ENCODE assay signal across 8 cellular contexts in genomic region chr1:231625975-231626534, GRCh38. TPM values are rescaled to one million over a fixed set of nuclear protein-coding genes. Genes with fewer than 3 reads are reported as not detected.
DNase-seq lines count a peak whose midpoint lies in the region; ATAC-seq and TF ChIP-seq lines count a peak whose summit lies in the region.

No MANE protein-coding gene starts in this region.

- no peaks in the 10 kb centered on the region for H3K36me3 Mint-ChIP-seq in activated T-cell treated with anti-CD3 and anti-CD28 coated beads, Interleukin-2, amount 50 U/mL, for 4 hours (ENCODE audit: insufficient read depth)
- no peaks in the 10 kb centered on the region for H3K36me3 Mint-ChIP-seq in activated naive CD4-positive, alpha-beta T cell treated with anti-CD3 and anti-CD28 coated beads, Interleukin-2, amount 50 U/mL, for 72 hours

- no peaks in the 10 kb centered on the region for H3K9me3 Mint-ChIP-seq in activated T-cell treated with anti-CD3 and anti-CD28 coated beads, Interleukin-2, amount 50 U/mL, for 4 hours
- H3K9me3 Mint-ChIP-seq in activated naive CD4-positive, alpha-beta T cell treated with anti-CD3 and anti-CD28 coated beads, Interleukin-2, amount 50 U/mL, for 72 hours: no peaks in the 10 kb centered on the region

- H3K9me3 ChIP-seq in liver (ENCODE audit: control insufficient read depth in 4 of 4, low read length in 3 of 4) (no peaks in the 10 kb centered on the region), tibial nerve (no peaks in the 10 kb centered on the region)

- H3K9ac ChIP-seq in liver (ENCODE audit: low read depth in 1 of 2, low read length in 2 of 2): no peak overlapping the region

- peaks cover 6% of the 10 kb centered on the region for H3K27me3 Mint-ChIP-seq in activated T-cell treated with anti-CD3 and anti-CD28 coated beads, Interleukin-2, amount 50 U/mL, for 4 hours (ENCODE audit: low read depth)

- 19% methylated on average over 7 of the region's 7 CpGs for WGBS in liver
- 12 to 16% methylated on average over 7 of the region's 7 CpGs for WGBS in tibial nerve, 2 donors

- no peak for DNase-seq in activated T-cell treated with anti-CD3 and anti-CD28 coated beads, Interleukin-2, amount 50 U/mL, for 4 hours
- DNase-seq in activated T-cell treated with anti-CD3 and anti-CD28 coated beads for 4 hours (no peak), tibial nerve (ENCODE audit: low spot score in 2 of 2) (no peak), cerebellar nuclear complex (lab: John Stamatoyannopoulos, UW) (no peak), ACHN (no peak), NK-92 (lab: John Stamatoyannopoulos, UW; ENCODE audit: unreplicated experiment) (no peak)
- no peak for DNase-seq in activated naive CD4-positive, alpha-beta T cell treated with anti-CD3 and anti-CD28 coated beads, Interleukin-2, amount 50 U/mL, for 72 hours (ENCODE audit: low spot score in 2 of 2)

- H3K27me3 ChIP-seq in liver (ENCODE audit: control insufficient read depth in 4 of 4, insufficient read depth in 4 of 4, low read length in 3 of 4) (no peaks in the 10 kb centered on the region), tibial nerve (no peaks in the 10 kb centered on the region)

- H3K4me1 ChIP-seq in liver (ENCODE audit: control insufficient read depth in 4 of 4, insufficient read depth in 4 of 4, low read length in 3 of 4) (peaks cover 0 to 20% (median 11%) of the 10 kb centered on the region in 4 donors), tibial nerve (peaks cover 0 to 49% (median 14%) of the 10 kb centered on the region in 4 donors)

- H3K4me1 Mint-ChIP-seq in activated T-cell treated with anti-CD3 and anti-CD28 coated beads, Interleukin-2, amount 50 U/mL, for 4 hours (ENCODE audit: low read depth): peaks cover 32% of the 10 kb centered on the region

- peak overlapping the region; percentile 91 for H3K4me3 Mint-ChIP-seq in activated T-cell treated with anti-CD3 and anti-CD28 coated beads, Interleukin-2, amount 50 U/mL, for 4 hours

- no peak for TF ChIP-seq POLR2A in tibial nerve (IDR thresholded peaks at IDR 0.05)

- H3K27ac Mint-ChIP-seq in activated naive CD4-positive, alpha-beta T cell treated with anti-CD3 and anti-CD28 coated beads, Interleukin-2, amount 50 U/mL, for 72 hours: peak overlapping the region; percentile 42 to 94

- no peaks in the 10 kb centered on the region for H3K36me3 ChIP-seq in liver (ENCODE audit: control insufficient read depth in 4 of 4, insufficient read depth in 3 of 4, low read depth in 1 of 4, low read length in 3 of 4)
- no peaks in the 10 kb centered on the region for H3K36me3 ChIP-seq in tibial nerve

- no peak for ATAC-seq in activated T-cell treated with anti-CD3 and anti-CD28 coated beads, Interleukin-2, amount 50 U/mL, for 4 hours
- no peak for ATAC-seq in activated naive CD4-positive, alpha-beta T cell treated with anti-CD3 and anti-CD28 coated beads, Interleukin-2, amount 50 U/mL, for 72 hours

- in situ Hi-C loops in ACHN (cut with HindIII; ENCODE audit: low pct_ligation_motif_present, low pct_unique_long_range_greater_than_20kb, low sequenced_read_pairs): no loop called here

- no peak for TF ChIP-seq EP300 in tibial nerve (IDR thresholded peaks at IDR 0.05)

- TF ChIP-seq CTCF in liver (IDR thresholded peaks at IDR 0.05; ENCODE audit: low read depth, low read length, missing input control): no peak
- no peak for TF ChIP-seq CTCF in tibial nerve (IDR thresholded peaks at IDR 0.05)

- H3K4me3 ChIP-seq in liver (ENCODE audit: low read depth in 1 of 3, low read length in 3 of 3): peak overlapping the region; percentile 32 to 79 (median 58)
- H3K4me3 ChIP-seq in tibial nerve: peak overlapping the region; percentile 70 to 92 (median 78)

- no peak for TF ChIP-seq RAD21 in liver (IDR thresholded peaks at IDR 0.05)

- H3K27ac ChIP-seq in liver (ENCODE audit: low read depth in 1 of 2, low read length in 2 of 2) (peak overlapping the region; percentile 14 to 86), tibial nerve (peak overlapping the region; percentile 82 to 97 (median 94))

TF ChIP-seq in liver, 16 proteins besides CTCF, POLR2A, EP300 and RAD21:
- TF ChIP-seq MAX (IDR thresholded peaks at IDR 0.05) (no peak), SP1 (IDR thresholded peaks at IDR 0.05) (no peak), GABPA (IDR thresholded peaks at IDR 0.05 in 1 of 2, conservative IDR thresholded peaks at IDR 0.05 in 1 of 2) (no peak)

RNA-seq across cellular contexts. Expression of gene DISC1, which starts 0.5 kb away (rescaled TPM):
- total RNA-seq in activated T-cell treated with anti-CD3 and anti-CD28 coated beads, Interleukin-2, amount 50 U/mL, for 4 hours: 1 to 10 TPM in 1 of 3 donors, under 1 TPM in 2; 0.50 to 1.1 (median 0.57) TPM
- 10 to 100 TPM in 1 of 2 donors, 1 to 10 TPM in 1; 3.1 to 12.4 TPM for total RNA-seq in activated naive CD4-positive, alpha-beta T cell treated with anti-CD3 and anti-CD28 coated beads, Interleukin-2, amount 50 U/mL, for 72 hours
- total RNA-seq in liver (1 to 10 TPM; 3.8 to 6.3 TPM), tibial nerve (10 to 100 TPM; 29.9 to 39.0 (median 32.7) TPM)
- under 1 TPM; 0.45 to 0.68 TPM for polyA plus RNA-seq in liver
